ENCODE assay signal across 8 cellular contexts in genomic region chr1:39269791-39270342, GRCh38.
DNase-seq lines count a peak whose midpoint lies in the region; ATAC-seq, FAIRE-seq and TF ChIP-seq lines count a peak whose summit lies in the region.

No MANE protein-coding gene starts in this region.

- H3K4me3 Mint-ChIP-seq in activated naive CD8-positive, alpha-beta T cell treated with anti-CD3 and anti-CD28 coated beads, Interleukin-2, amount 50 U/mL, for 24 hours, result peak overlapping the region; percentile 23

- H3K4me1 ChIP-seq in right lobe of liver (peaks cover 0 to 11% (median 6%) of the 10 kb centered on the region in 4 donors), kidney (ENCODE audit: control insufficient read depth in 1 of 2, insufficient read depth in 1 of 2, low read depth in 1 of 2, low read length in 2 of 2) (peaks cover 10% of the 10 kb centered on the region in 2 donors)

- H3K36me3 Mint-ChIP-seq in activated naive CD8-positive, alpha-beta T cell treated with anti-CD3 and anti-CD28 coated beads, Interleukin-2, amount 50 U/mL, for 24 hours (ENCODE audit: low read depth), result peaks cover 17% of the 10 kb centered on the region

- ATAC-seq in GM19372 (IDR thresholded peaks at IDR 0.05; ENCODE audit: low read depth, unreplicated experiment) (peak; percentile 63), HG03460 (IDR thresholded peaks at IDR 0.05; ENCODE audit: unreplicated experiment) (peak; percentile 71), right lobe of liver (peak; percentile 49 to 70 (median 64))
- ATAC-seq in activated naive CD8-positive, alpha-beta T cell treated with anti-CD3 and anti-CD28 coated beads, Interleukin-2, amount 50 U/mL, for 24 hours, result peak; percentile 66

- no peak overlapping the region for H3K27ac ChIP-seq in right lobe of liver
- H3K27ac ChIP-seq in kidney (ENCODE audit: low read depth in 2 of 2, low read length in 2 of 2), result peak overlapping the region in 1 of 2 donors; percentile 28

- no peaks in the 10 kb centered on the region for H3K27me3 Mint-ChIP-seq in activated naive CD8-positive, alpha-beta T cell treated with anti-CD3 and anti-CD28 coated beads, Interleukin-2, amount 50 U/mL, for 24 hours

- H3K9me3 Mint-ChIP-seq in activated naive CD8-positive, alpha-beta T cell treated with anti-CD3 and anti-CD28 coated beads, Interleukin-2, amount 50 U/mL, for 24 hours, result no peaks in the 10 kb centered on the region

- TF ChIP-seq CTCF in D721Med (IDR thresholded peaks at IDR 0.05; ENCODE audit: insufficient read depth, missing control alignments) (no peak), right lobe of liver (IDR thresholded peaks at IDR 0.05) (no peak), kidney (IDR thresholded peaks at IDR 0.05; ENCODE audit: borderline replicate concordance, extremely low read depth, insufficient read depth) (no peak)

- intact Hi-C loops in right lobe of liver (cut with DNase I) (no loop called here), kidney (cut with DNase I) (no loop called here)

- peaks cover 68% of the 10 kb centered on the region for H3K4me1 Mint-ChIP-seq in activated naive CD8-positive, alpha-beta T cell treated with anti-CD3 and anti-CD28 coated beads, Interleukin-2, amount 50 U/mL, for 24 hours

- H3K4me3 ChIP-seq in right lobe of liver (no peak overlapping the region), kidney (ENCODE audit: low read length in 2 of 2) (no peak overlapping the region)

- no peak for TF ChIP-seq POLR2A in right lobe of liver (IDR thresholded peaks at IDR 0.05)

- 62% methylated on average over 3 of the region's 4 CpGs for WGBS in right lobe of liver (ENCODE audit: insufficient coverage, low coverage, low lambda C conversion rate, missing lambda C conversion rate)

- H3K27me3 ChIP-seq in right lobe of liver, result no peaks in the 10 kb centered on the region

- DNase-seq in D721Med (ENCODE audit: insufficient read length, low spot score) (no peak), right lobe of liver (no peak), AML-193 (lab: John Stamatoyannopoulos, UW) (no peak), kidney (no peak), NOMO-1 (lab: John Stamatoyannopoulos, UW; ENCODE audit: unreplicated experiment in 2 of 2) (no peak)
- no peak for DNase-seq in activated naive CD8-positive, alpha-beta T cell treated with anti-CD3 and anti-CD28 coated beads, Interleukin-2, amount 50 U/mL, for 24 hours

- no peaks in the 10 kb centered on the region for H3K9me3 ChIP-seq in right lobe of liver
- no peaks in the 10 kb centered on the region for H3K9me3 ChIP-seq in kidney (ENCODE audit: control insufficient read depth in 1 of 2, low read length in 2 of 2)

- H3K36me3 ChIP-seq in right lobe of liver (no peaks in the 10 kb centered on the region), kidney (ENCODE audit: control insufficient read depth in 1 of 2, insufficient read depth in 2 of 2, low read length in 2 of 2) (no peaks in the 10 kb centered on the region)

- peak overlapping the region in 1 of 2 donors; percentile 20 for H3K9ac ChIP-seq in kidney (ENCODE audit: low read length in 2 of 2)

- peak; percentile 63 for FAIRE-seq in D721Med (lab: Jason Lieb, UNC)
- FAIRE-seq in kidney (lab: Jason Lieb, UNC), result no peak

- peak overlapping the region; percentile 1 for H3K27ac Mint-ChIP-seq in activated naive CD8-positive, alpha-beta T cell treated with anti-CD3 and anti-CD28 coated beads, Interleukin-2, amount 50 U/mL, for 24 hours
